Comparison of ENCODE assay signal across 8 cellular contexts in genomic region chr22:26589845-26590524, GRCh38. TPM values are rescaled to one million over a fixed set of nuclear protein-coding genes. Genes with fewer than 3 reads are reported as not detected.
A peak's percentile ranks its signal among the peaks of the same experiment; 100 is the strongest.
DNase-seq lines count a peak whose midpoint lies in the region; ATAC-seq and TF ChIP-seq lines count a peak whose summit lies in the region.

TPST2 (minus strand) TSS chr22:26590132; CDS start chr22:26541630, 48,502 bp downstream.

- peaks cover 4% of the 10 kb centered on the region for H3K9me3 ChIP-seq in adipocyte (ENCODE audit: control insufficient read depth, low read length)
- H3K9me3 ChIP-seq in heart left ventricle, result peaks cover 0 to 4% (median 0%) of the 10 kb centered on the region in 12 donors
- H3K9me3 ChIP-seq in transverse colon, result no peaks in the 10 kb centered on the region

- in situ Hi-C loops in KBM-7 (cut with MboI; ENCODE audit: low pct_unique_long_range_greater_than_20kb, low sequenced_read_pairs), result no loop called here
- in situ Hi-C loops in transverse colon (cut with MboI; ENCODE audit: low pct_ligation_motif_present in 1 of 4, low pct_unique_long_range_greater_than_20kb in 1 of 4, low sequenced_read_pairs in 3 of 4), result no loop called here

- WGBS in heart left ventricle, 4 donors, result 1 to 2% (median 1%) methylated on average over 16 to 69 of the region's 69 CpGs
- 0 to 2% methylated on average over 3 to 15 of the region's 69 CpGs for WGBS in transverse colon (ENCODE audit: low coverage in 1 of 2), 2 donors

- H3K4me1 ChIP-seq in adipocyte (ENCODE audit: control insufficient read depth, insufficient read depth, low read length), result peaks cover 12% of the 10 kb centered on the region
- peaks cover 3 to 67% (median 25%) of the 10 kb centered on the region in 12 donors for H3K4me1 ChIP-seq in heart left ventricle
- peaks cover 0 to 38% (median 6%) of the 10 kb centered on the region in 4 donors for H3K4me1 ChIP-seq in transverse colon

- H3K27me3 ChIP-seq in adipocyte (replicated peaks; ENCODE audit: control insufficient read depth, insufficient read depth, low read length) (peaks cover 12% of the 10 kb centered on the region), heart left ventricle (no peaks in the 10 kb centered on the region), transverse colon (no peaks in the 10 kb centered on the region)

- H3K36me3 ChIP-seq in adipocyte (ENCODE audit: control insufficient read depth, insufficient read depth, low read length, severe bottlenecking), result peaks cover 2% of the 10 kb centered on the region
- no peaks in the 10 kb centered on the region for H3K36me3 ChIP-seq in heart left ventricle
- H3K36me3 ChIP-seq in transverse colon, result no peaks in the 10 kb centered on the region

- H3K4me3 ChIP-seq in adipocyte (ENCODE audit: low read length) (peak within 1 kb of the TSS; percentile 91), heart left ventricle (peak within 1 kb of the TSS; percentile 79 to 98 (median 92)), transverse colon (peak within 1 kb of the TSS; percentile 65 to 94 (median 85))

- DNase-seq in DMS153 (lab: John Stamatoyannopoulos, UW), result peak; percentile 48
- peak; percentile 75 for DNase-seq in KBM-7
- peak; percentile 72 for DNase-seq in T follicular helper cell (ENCODE audit: low read depth)
- peak; percentile 94 for DNase-seq in adipocyte (ENCODE audit: low read depth)
- DNase-seq in heart left ventricle, result peak; percentile 80 to 92 (median 83)
- peak; percentile 42 to 97 (median 74) for DNase-seq in posterior cingulate gyrus
- peak; percentile 85 for DNase-seq in transverse colon

- TF ChIP-seq POLR2A in heart left ventricle (IDR thresholded peaks at IDR 0.05) (peak; percentile 71 to 92), transverse colon (IDR thresholded peaks at IDR 0.05) (peak; percentile 68)

- no peak for TF ChIP-seq EP300 in transverse colon (IDR thresholded peaks at IDR 0.05; ENCODE audit: low read depth)

- peak within 1 kb of the TSS; percentile 86 for H3K9ac ChIP-seq in adipocyte (ENCODE audit: low read length)

- intact Hi-C loops in heart left ventricle (cut with DNase I), result loop anchor here in 8 of 10 donors (2.0 to 10.0 kb wide), 6 partner anchors 37 to 88 kb away; partner anchors contain the start of gene TFIP11 (in 8 of the 8)
- intact Hi-C loops in posterior cingulate gyrus (cut with DNase I), result no loop called here
- intact Hi-C loops in transverse colon (cut with DNase I; ENCODE audit: low total_unique reads), result no loop called here

- H3K27ac ChIP-seq in heart left ventricle (peak within 1 kb of the TSS in 11 of 12 donors; percentile 77 to 91 (median 89)), transverse colon (peak within 1 kb of the TSS; percentile 84 to 90 (median 86))

- peak in 3 of 12 donors; percentile 6 to 29 (median 17) for TF ChIP-seq CTCF in heart left ventricle (IDR thresholded peaks at IDR 0.05)
- no peak for TF ChIP-seq CTCF in transverse colon (IDR thresholded peaks at IDR 0.05)

- peak; percentile 61 for ATAC-seq in GM21528 (IDR thresholded peaks at IDR 0.05; ENCODE audit: low FRiP score, unreplicated experiment)
- peak; percentile 83 to 95 (median 94) for ATAC-seq in heart left ventricle

RNA-seq across cellular contexts. Expression of gene TPST2, which starts in this region (rescaled TPM):
- 100 to 1,000 TPM in 1 of 9 donors, 10 to 100 TPM in 8; 12.1 to 103 (median 25.2) TPM for total RNA-seq in heart left ventricle
- 10 to 100 TPM; 24.3 to 51.7 TPM for polyA plus RNA-seq in heart left ventricle
- total RNA-seq in transverse colon, result 10 to 100 TPM; 14.3 to 35.6 (median 26.8) TPM

Comparison
In these comparisons a context has a peak if more than half of its experiments do, and no peak if none do; other contexts are left out.
1. Peak in every context shown above with its lines: DNase-seq, ATAC-seq, H3K4me3 ChIP-seq and H3K27ac ChIP-seq.
2. intact Hi-C loops: an anchor here in heart left ventricle (2.0 to 10.0 kb wide); none called in posterior cingulate gyrus and transverse colon.